Comparison of ENCODE assay signal across 27 cellular contexts in the genomic region with DNA sequence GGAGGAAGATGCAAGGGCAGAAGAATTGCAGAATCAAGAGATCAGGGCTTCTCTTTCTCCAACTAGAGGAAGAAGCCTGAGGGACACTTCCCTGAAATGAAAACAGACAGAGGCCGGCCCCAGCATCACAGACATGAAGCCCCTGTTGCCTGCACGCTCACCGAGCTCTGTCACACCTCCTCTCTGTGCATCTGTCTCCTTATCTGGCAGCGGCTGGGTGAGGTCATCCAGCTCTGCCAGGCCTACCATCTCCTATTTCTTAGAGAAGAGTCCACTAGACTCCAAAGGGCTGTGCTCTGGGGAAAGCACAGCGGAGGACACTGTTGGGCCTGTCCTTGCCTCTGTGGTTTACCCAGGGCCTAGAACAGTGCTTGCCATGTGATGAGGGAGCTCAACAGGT.
DNase-seq lines count a peak whose midpoint lies in the region; ATAC-seq and TF ChIP-seq lines count a peak whose summit lies in the region.
"Had no signal": no experiment of that assay in that cellular context is flagged by ENCODE, and none has a peak within 500 bp of the region (broad histone marks: within the 10 kb centered on the region; RNA-seq: fewer than 3 reads in every experiment).

No MANE protein-coding gene starts in this region.

- no peak overlapping the region for H3K4me2 ChIP-seq in osteoblast (ENCODE audit: insufficient read depth, low read length)
- H3K4me2 ChIP-seq: hepatocyte had no signal

- DNase-seq in DMS53 (lab: John Stamatoyannopoulos, UW) (peak; percentile 18), DMS53 treated with DMSO at 0.1 percent for 48 hours (lab: John Stamatoyannopoulos, UW; ENCODE audit: unreplicated experiment) (no peak), NCI-H2029 treated with DMSO at 0.1 percent for 48 hours (lab: John Stamatoyannopoulos, UW) (peak; percentile 12), osteoblast (ENCODE audit: insufficient read length, low spot score, missing footprints) (peak; percentile 38)
- DNase-seq in activated CD8-positive, alpha-beta memory T cell treated with anti-CD3 and anti-CD28 coated beads, Interleukin-2, amount 50 U/mL, for 48 hours: no peak
- DNase-seq: activated CD4-positive, alpha-beta T cell treated with anti-CD3 and anti-CD28 coated beads, Interleukin-2, amount 50 U/mL, for 1 hour; activated CD4-positive, CD25-positive, alpha-beta regulatory T cell; activated gamma-delta T cell treated with Interleukin-2 at 50 U/mL for 16 hours; activated naive CD8-positive, alpha-beta T cell treated with anti-CD3 and anti-CD28 coated beads, Interleukin-2, amount 10 ng/mL, durations not matched to agents 7 days and 5 days; activated T-cell treated with anti-CD3 and anti-CD28 coated beads, Interleukin-2, amount 50 U/mL, for 4 hours; aorta; Calu3; effector CD4-positive, alpha-beta T cell; mammary epithelial cell; NCI-H1048; NCI-H1694 treated with DMSO at 0.1 percent for 48 hours; NCI-H345; NCI-H82; pancreas; trophoblast cell had no signal

- no peaks in the 10 kb centered on the region for H3K79me2 ChIP-seq in osteoblast (ENCODE audit: insufficient read depth, low read length)
- H3K79me2 ChIP-seq: hepatocyte had no signal

- H3K4me3 ChIP-seq in osteoblast (ENCODE audit: insufficient read depth, low read length): no peak overlapping the region
- H3K4me3 ChIP-seq: gastroesophageal sphincter, hepatocyte, pancreas had no signal

- no peak overlapping the region for H3K27ac ChIP-seq in osteoblast (ENCODE audit: low read depth, low read length)
- H3K27ac ChIP-seq: 22Rv1, gastroesophageal sphincter, hepatocyte, pancreas had no signal

- H3K9me3 ChIP-seq in osteoblast (ENCODE audit: low read depth, low read length): no peaks in the 10 kb centered on the region
- H3K9me3 ChIP-seq: gastroesophageal sphincter, pancreas had no signal

- peak; percentile 30 for ATAC-seq in SK-N-SH treated with all-trans-retinoic acid at 6 μM for 48 hours
- ATAC-seq in GM21447 (IDR thresholded peaks at IDR 0.05; ENCODE audit: unreplicated experiment): no peak
- no peak for ATAC-seq in HG02642 (IDR thresholded peaks at IDR 0.05; ENCODE audit: poor library complexity, unreplicated experiment)
- ATAC-seq: activated T-cell treated with anti-CD3 and anti-CD28 coated beads, Interleukin-2, amount 50 U/mL, for 4 hours; gastroesophageal sphincter; pancreas; stimulated activated effector memory CD8-positive, alpha-beta T cell treated with anti-CD3 and anti-CD28 coated beads, Interleukin-12 subunit alpha, Interleukin-12 subunit beta, amount 100 ng/mL, for 72 hours had no signal

- no peak overlapping the region for H2AFZ ChIP-seq in osteoblast (ENCODE audit: low read length)
- H2AFZ ChIP-seq: hepatocyte had no signal

- H3K4me1 ChIP-seq in osteoblast (ENCODE audit: insufficient read depth, low read length): no peaks in the 10 kb centered on the region
- H3K4me1 ChIP-seq: gastroesophageal sphincter, pancreas had no signal

- peaks cover 21% of the 10 kb centered on the region for H3K27me3 ChIP-seq in osteoblast (ENCODE audit: insufficient read depth, low read length)
- H3K27me3 ChIP-seq: hepatocyte, pancreas had no signal

- H3K36me3 ChIP-seq in osteoblast (ENCODE audit: insufficient read depth, low read length): no peaks in the 10 kb centered on the region
- H3K36me3 ChIP-seq: gastroesophageal sphincter, pancreas had no signal

- H4K20me1 ChIP-seq in osteoblast (ENCODE audit: insufficient read depth, low read length): no peaks in the 10 kb centered on the region

- no peak for TF ChIP-seq CTCF in osteoblast (IDR thresholded peaks at IDR 0.05; ENCODE audit: extremely low read depth, low read depth, low read length)

TF ChIP-seq in SK-N-SH treated with all-trans-retinoic acid at 6 μM for 48 hours, 23 proteins besides CTCF, POLR2A, EP300 and RAD21:
- TF ChIP-seq GLIS3 (CRISPR knock-in tag; IDR thresholded peaks at IDR 0.05): no peak
- TF ChIP-seq ZNF8 (CRISPR knock-in tag; IDR thresholded peaks at IDR 0.05): no peak
- TF ChIP-seq, protein P1, sequence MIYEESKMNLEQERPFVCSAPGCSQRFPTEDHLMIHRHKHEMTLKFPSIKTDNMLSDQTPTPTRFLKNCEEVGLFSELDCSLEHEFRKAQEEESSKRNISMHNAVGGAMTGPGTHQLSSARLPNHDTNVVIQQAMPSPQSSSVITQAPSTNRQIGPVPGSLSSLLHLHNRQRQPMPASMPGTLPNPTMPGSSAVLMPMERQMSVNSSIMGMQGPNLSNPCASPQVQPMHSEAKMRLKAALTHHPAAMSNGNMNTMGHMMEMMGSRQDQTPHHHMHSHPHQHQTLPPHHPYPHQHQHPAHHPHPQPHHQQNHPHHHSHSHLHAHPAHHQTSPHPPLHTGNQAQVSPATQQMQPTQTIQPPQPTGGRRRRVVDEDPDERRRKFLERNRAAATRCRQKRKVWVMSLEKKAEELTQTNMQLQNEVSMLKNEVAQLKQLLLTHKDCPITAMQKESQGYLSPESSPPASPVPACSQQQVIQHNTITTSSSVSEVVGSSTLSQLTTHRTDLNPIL (CRISPR knock-in tag; IDR thresholded peaks at IDR 0.05; ENCODE audit: low read depth): no peak
- TF ChIP-seq ZFP3 (CRISPR knock-in tag; IDR thresholded peaks at IDR 0.05): no peak
- no peak for TF ChIP-seq ESRRG (CRISPR knock-in tag; IDR thresholded peaks at IDR 0.05)
- no peak for TF ChIP-seq ZC3H10 (CRISPR knock-in tag; IDR thresholded peaks at IDR 0.05)
- TF ChIP-seq PPARA (CRISPR knock-in tag; IDR thresholded peaks at IDR 0.05; ENCODE audit: borderline replicate concordance): no peak
- TF ChIP-seq, protein P2, sequence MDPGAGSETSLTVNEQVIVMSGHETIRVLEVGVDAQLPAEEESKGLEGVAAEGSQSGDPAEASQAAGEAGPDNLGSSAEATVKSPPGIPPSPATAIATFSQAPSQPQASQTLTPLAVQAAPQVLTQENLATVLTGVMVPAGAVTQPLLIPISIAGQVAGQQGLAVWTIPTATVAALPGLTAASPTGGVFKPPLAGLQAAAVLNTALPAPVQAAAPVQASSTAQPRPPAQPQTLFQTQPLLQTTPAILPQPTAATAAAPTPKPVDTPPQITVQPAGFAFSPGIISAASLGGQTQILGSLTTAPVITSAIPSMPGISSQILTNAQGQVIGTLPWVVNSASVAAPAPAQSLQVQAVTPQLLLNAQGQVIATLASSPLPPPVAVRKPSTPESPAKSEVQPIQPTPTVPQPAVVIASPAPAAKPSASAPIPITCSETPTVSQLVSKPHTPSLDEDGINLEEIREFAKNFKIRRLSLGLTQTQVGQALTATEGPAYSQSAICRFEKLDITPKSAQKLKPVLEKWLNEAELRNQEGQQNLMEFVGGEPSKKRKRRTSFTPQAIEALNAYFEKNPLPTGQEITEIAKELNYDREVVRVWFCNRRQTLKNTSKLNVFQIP (CRISPR knock-in tag; IDR thresholded peaks at IDR 0.05; ENCODE audit: borderline replicate concordance, low read depth): no peak
- no peak for TF ChIP-seq OSR1 (CRISPR knock-in tag; IDR thresholded peaks at IDR 0.05)
- TF ChIP-seq, protein P3, sequence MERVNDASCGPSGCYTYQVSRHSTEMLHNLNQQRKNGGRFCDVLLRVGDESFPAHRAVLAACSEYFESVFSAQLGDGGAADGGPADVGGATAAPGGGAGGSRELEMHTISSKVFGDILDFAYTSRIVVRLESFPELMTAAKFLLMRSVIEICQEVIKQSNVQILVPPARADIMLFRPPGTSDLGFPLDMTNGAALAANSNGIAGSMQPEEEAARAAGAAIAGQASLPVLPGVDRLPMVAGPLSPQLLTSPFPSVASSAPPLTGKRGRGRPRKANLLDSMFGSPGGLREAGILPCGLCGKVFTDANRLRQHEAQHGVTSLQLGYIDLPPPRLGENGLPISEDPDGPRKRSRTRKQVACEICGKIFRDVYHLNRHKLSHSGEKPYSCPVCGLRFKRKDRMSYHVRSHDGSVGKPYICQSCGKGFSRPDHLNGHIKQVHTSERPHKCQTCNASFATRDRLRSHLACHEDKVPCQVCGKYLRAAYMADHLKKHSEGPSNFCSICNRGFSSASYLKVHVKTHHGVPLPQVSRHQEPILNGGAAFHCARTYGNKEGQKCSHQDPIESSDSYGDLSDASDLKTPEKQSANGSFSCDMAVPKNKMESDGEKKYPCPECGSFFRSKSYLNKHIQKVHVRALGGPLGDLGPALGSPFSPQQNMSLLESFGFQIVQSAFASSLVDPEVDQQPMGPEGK (CRISPR knock-in tag; IDR thresholded peaks at IDR 0.05; ENCODE audit: borderline replicate concordance): no peak

Comparison
In these comparisons a context has a peak if more than half of its experiments do, and no peak if none do; other contexts are left out.
1. DNase-seq: peak in DMS53 (single experiment), NCI-H2029 treated with DMSO at 0.1 percent for 48 hours (single experiment) and osteoblast (single experiment); none in DMS53 treated with DMSO at 0.1 percent for 48 hours (single experiment) and activated CD8-positive, alpha-beta memory T cell treated with anti-CD3 and anti-CD28 coated beads, Interleukin-2, amount 50 U/mL, for 48 hours (single experiment).